ENCODE assay signal across 16 cellular contexts in genomic region chr12:116969615-116970575, GRCh38. TPM values are rescaled to one million over a fixed set of nuclear protein-coding genes. Genes with fewer than 3 reads are reported as not detected.
DNase-seq lines count a peak whose midpoint lies in the region; ATAC-seq and TF ChIP-seq lines count a peak whose summit lies in the region.
"Had no signal": no experiment of that assay in that cellular context is flagged by ENCODE, and none has a peak within 500 bp of the region (broad histone marks: within the 10 kb centered on the region; RNA-seq: fewer than 3 reads in every experiment).

No MANE protein-coding gene starts in this region.

- H3K9me2 ChIP-seq in Karpas-422 (replicated peaks; ENCODE audit: insufficient read depth, low read length): no peaks in the 10 kb centered on the region

- H3K27me3 Mint-ChIP-seq in activated T-helper 17 cell treated with anti-CD3 and anti-CD28 coated beads, Interleukin-2, amount 50 U/mL, for 72 hours: no peaks in the 10 kb centered on the region
- no peaks in the 10 kb centered on the region for H3K27me3 Mint-ChIP-seq in T-helper 17 cell
- H3K27me3 Mint-ChIP-seq: progenitor cell of endocrine pancreas had no signal

- no peak for TF ChIP-seq CTCF in heart right ventricle (IDR thresholded peaks at IDR 0.05)

- no peaks in the 10 kb centered on the region for H3K9me3 Mint-ChIP-seq in activated T-helper 17 cell treated with anti-CD3 and anti-CD28 coated beads, Interleukin-2, amount 50 U/mL, for 72 hours
- H3K9me3 Mint-ChIP-seq: activated T-cell treated with anti-CD3 and anti-CD28 coated beads, Interleukin-2, amount 50 U/mL, for 4 hours had no signal

- H3K9ac ChIP-seq in Karpas-422 (ENCODE audit: low read length): peak overlapping the region; percentile 48; the same call in 1 of the 2 replicates

- H3K79me2 ChIP-seq in Karpas-422 (ENCODE audit: low read length): peaks cover 35% of the 10 kb centered on the region

- intact Hi-C loops in heart right ventricle (cut with DNase I): no loop called here

- peak overlapping the region; percentile 74 for H3K4me2 ChIP-seq in Karpas-422 (ENCODE audit: low read depth, low read length, poor library complexity, severe bottlenecking)
- H3K4me2 ChIP-seq: A549 had no signal

- peak overlapping the region; percentile 50 for H3K27ac Mint-ChIP-seq in activated T-helper 17 cell treated with anti-CD3 and anti-CD28 coated beads, Interleukin-2, amount 50 U/mL, for 72 hours
- H3K27ac Mint-ChIP-seq in T-helper 17 cell: no peak overlapping the region
- H3K27ac Mint-ChIP-seq: progenitor cell of endocrine pancreas had no signal

- ATAC-seq in activated T-helper 17 cell treated with anti-CD3 and anti-CD28 coated beads, Interleukin-2, amount 50 U/mL, for 72 hours (replicated peaks): no peak
- ATAC-seq in heart right ventricle (peak in 7 of 8 donors; percentile 52 to 86 (median 75)), T-helper 17 cell (no peak), GM18909 (IDR thresholded peaks at IDR 0.05; ENCODE audit: poor library complexity, unreplicated experiment) (no peak), esophagus mucosa (no peak)
- ATAC-seq: A549; activated T-cell treated with anti-CD3 and anti-CD28 coated beads, Interleukin-2, amount 50 U/mL, for 4 hours had no signal

- H3K4me1 ChIP-seq in Karpas-422 (ENCODE audit: low read length) (peaks cover 60% of the 10 kb centered on the region), heart right ventricle (peaks cover 0 to 13% (median 0%) of the 10 kb centered on the region in 9 donors)
- H3K4me1 ChIP-seq: A549, vagina had no signal

- H3K27ac ChIP-seq in Karpas-422 (ENCODE audit: low read length): peak overlapping the region; percentile 93
- H3K27ac ChIP-seq in heart right ventricle: no peak overlapping the region
- H3K27ac ChIP-seq: A549, vagina had no signal

- 64 to 67% methylated on average over 30 of the region's 30 CpGs for WGBS in heart right ventricle, 2 donors

- H3K4me3 Mint-ChIP-seq in activated T-helper 17 cell treated with anti-CD3 and anti-CD28 coated beads, Interleukin-2, amount 50 U/mL, for 72 hours: no peak overlapping the region
- H3K4me3 Mint-ChIP-seq in T-helper 17 cell: no peak overlapping the region
- H3K4me3 Mint-ChIP-seq: activated T-cell treated with anti-CD3 and anti-CD28 coated beads, Interleukin-2, amount 50 U/mL, for 4 hours had no signal

- DNase-seq in AG08395 (ENCODE audit: low spot score) (peak; percentile 63), Karpas-422 (no peak), heart right ventricle (peak; percentile 50 to 63), T-helper 17 cell (no peak), KBM-7 (no peak)
- DNase-seq: activated CD4-positive, CD25-positive, alpha-beta regulatory T cell treated with anti-CD3 and anti-CD28 coated beads, Interleukin-2, amount 50 U/mL, for 72 hours; activated T-cell treated with anti-CD3 and anti-CD28 coated beads, Interleukin-2, amount 50 U/mL, for 4 hours; NCI-H146; stimulated activated CD4-positive, alpha-beta T cell treated with anti-CD3 and anti-CD28 coated beads, Interleukin-1b, Interleukin-23, amount 100 ng/mL, for 48 hours; SW 1271 had no signal

- H2AFZ ChIP-seq in Karpas-422 (ENCODE audit: low read length): no peak overlapping the region

- 0 out of 2 replicates have a peak overlapping the region, but pooled peaks have one; percentile 54 for H3K4me3 ChIP-seq in Karpas-422 (ENCODE audit: low read length)
- no peak overlapping the region for H3K4me3 ChIP-seq in heart right ventricle
- H3K4me3 ChIP-seq: A549, vagina had no signal

- no peaks in the 10 kb centered on the region for H3K9me3 ChIP-seq in Karpas-422 (ENCODE audit: low read length)
- H3K9me3 ChIP-seq in heart right ventricle: no peaks in the 10 kb centered on the region
- no peaks in the 10 kb centered on the region for H3K9me3 ChIP-seq in T-helper 17 cell (ENCODE audit: control insufficient read depth, low read length, poor library complexity, severe bottlenecking)
- H3K9me3 ChIP-seq: A549, vagina had no signal

- H3K36me3 ChIP-seq in Karpas-422 (ENCODE audit: insufficient read depth, low read length) (peaks cover 1% of the 10 kb centered on the region; the same call in 1 of the 2 replicates), heart right ventricle (peaks cover 0 to 70% (median 13%) of the 10 kb centered on the region in 9 donors)

- no peaks in the 10 kb centered on the region for H3K4me1 Mint-ChIP-seq in activated T-helper 17 cell treated with anti-CD3 and anti-CD28 coated beads, Interleukin-2, amount 50 U/mL, for 72 hours
- H3K4me1 Mint-ChIP-seq in T-helper 17 cell: no peaks in the 10 kb centered on the region

- H3K36me3 Mint-ChIP-seq in activated T-helper 17 cell treated with anti-CD3 and anti-CD28 coated beads, Interleukin-2, amount 50 U/mL, for 72 hours (ENCODE audit: low read depth): peaks cover 49% of the 10 kb centered on the region
- H3K36me3 Mint-ChIP-seq in T-helper 17 cell (ENCODE audit: low read depth): peaks cover 2% of the 10 kb centered on the region

- in situ Hi-C loops in KBM-7 (cut with MboI; ENCODE audit: low pct_unique_long_range_greater_than_20kb, low sequenced_read_pairs): no loop called here

- H3K27me3 ChIP-seq in Karpas-422 (ENCODE audit: low read length): no peaks in the 10 kb centered on the region
- H3K27me3 ChIP-seq in heart right ventricle: no peaks in the 10 kb centered on the region
- H3K27me3 ChIP-seq: vagina had no signal

- no peaks in the 10 kb centered on the region for H4K20me1 ChIP-seq in Karpas-422 (ENCODE audit: insufficient read depth, low read depth, low read length)

RNA-seq across cellular contexts. Expression of gene FBXW8, which starts 59.1 kb away (rescaled TPM):
- 34.8 TPM in 2 replicates for total RNA-seq in Karpas-422 (2014; rRNA removed; shearing (Covaris generic); ENCODE audit: low replicate concordance)
- 1 to 10 TPM; 2.4 to 8.8 TPM for total RNA-seq in activated T-helper 17 cell treated with anti-CD3 and anti-CD28 coated beads, Interleukin-2, amount 50 U/mL, for 72 hours
- total RNA-seq in heart right ventricle (10 to 100 TPM in 1 of 10 donors, 1 to 10 TPM in 9; 5.3 to 11.3 (median 7.6) TPM), T-helper 17 cell (1 to 10 TPM; 8.6 to 8.7 TPM), esophagus mucosa (8.0 TPM)
- polyA plus RNA-seq in heart right ventricle: 1 to 10 TPM; 2.4 to 3.7 TPM

Comparison
In these comparisons a context has a peak if more than half of its experiments do, and no peak if none do; other contexts are left out.
1. DNase-seq: peak in AG08395 (single experiment) and heart right ventricle (2 of 2); none in Karpas-422 (single experiment), T-helper 17 cell (0 of 3) and KBM-7 (single experiment).
2. ATAC-seq: peak in heart right ventricle (7 of 8); none in activated T-helper 17 cell treated with anti-CD3 and anti-CD28 coated beads, Interleukin-2, amount 50 U/mL, for 72 hours (single experiment), T-helper 17 cell (single experiment), GM18909 (single experiment) and esophagus mucosa (single experiment).